Comparison of ENCODE assay signal across 8 cellular contexts in the genomic region with DNA sequence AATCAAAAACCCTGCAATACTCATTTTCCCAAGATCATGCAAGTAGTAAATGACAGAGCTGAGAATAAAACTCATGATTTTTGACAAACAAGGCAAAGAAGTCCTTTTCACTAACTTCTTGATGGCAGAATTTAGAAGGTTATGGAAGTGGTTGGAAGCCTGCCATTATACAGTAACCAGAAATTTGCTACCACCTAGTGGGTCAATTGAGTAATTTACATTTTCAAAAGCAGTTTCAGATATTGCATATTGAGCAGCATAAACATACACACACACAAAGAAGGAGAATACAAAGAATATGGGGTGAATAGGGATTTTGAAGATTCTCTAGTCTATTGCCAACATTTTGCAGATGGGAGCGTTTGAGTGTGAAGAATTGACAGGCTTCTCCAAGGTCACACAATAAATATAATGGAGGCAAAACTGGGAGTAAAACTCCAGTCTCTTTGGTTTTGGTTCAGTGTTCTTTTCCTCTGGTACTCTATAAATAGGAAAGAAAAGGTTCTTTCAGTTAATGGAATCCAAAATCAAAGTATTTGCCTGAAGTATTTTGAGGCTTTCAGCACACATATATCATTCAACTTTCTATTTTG.
DNase-seq lines count a peak whose midpoint lies in the region; ATAC-seq, FAIRE-seq and TF ChIP-seq lines count a peak whose summit lies in the region.

No MANE protein-coding gene starts in this region.

- no peaks in the 10 kb centered on the region for H3K36me3 ChIP-seq in MG63

- CTCF ChIA-PET in A549 (lab: Yijun Ruan, JAX), result interaction anchor here (0.9 to 4.2 kb wide), 3 partner anchors 13 to 514 kb away, joined by 3 to 15 read pairs (median 4); no protein-coding TSS in a partner anchor

- H3K4me3 Mint-ChIP-seq in memory B cell, result no peak overlapping the region

- peak; percentile 83 to 84 for TF ChIP-seq RAD21 in A549 (conservative IDR thresholded peaks at IDR 0.05 in 1 of 2, IDR thresholded peaks at IDR 0.05 in 1 of 2)

- DNase-seq in A549 (ENCODE audit: low read depth in 1 of 2, low spot score in 1 of 2), result peak in 1 of 2 experiments; percentile 48
- peak; percentile 22 for DNase-seq in NCI-H446 treated with DMSO at 0.1 percent for 48 hours (lab: John Stamatoyannopoulos, UW)
- DNase-seq in cardiac fibroblast (ENCODE audit: low read depth in 2 of 2), result peak; percentile 75 to 84
- no peak for DNase-seq in memory B cell (ENCODE audit: low spot score in 2 of 2)
- DNase-seq in T-helper 9 cell, result no peak
- no peak for DNase-seq in MG63

- no peaks in the 10 kb centered on the region for H3K9me3 ChIP-seq in A549
- H3K9me3 ChIP-seq in MG63, result no peaks in the 10 kb centered on the region

- ATAC-seq in A549 (peak in 1 of 2 experiments; percentile 56; a peak in 2 of 6 replicates), HG02981 (IDR thresholded peaks at IDR 0.05; ENCODE audit: unreplicated experiment) (peak; percentile 63), memory B cell (ENCODE audit: low read depth) (peak; percentile 47)

- peaks cover 2% of the 10 kb centered on the region for H3K27me3 Mint-ChIP-seq in memory B cell

- no peaks in the 10 kb centered on the region for H3K36me3 Mint-ChIP-seq in memory B cell

- H3K4me2 ChIP-seq in A549, result no peak overlapping the region

- H3K4me1 ChIP-seq in A549, result 0 out of 3 replicates have a peak, but pooled peaks cover 6% of the 10 kb centered on the region

- TF ChIP-seq EP300 in A549 (IDR thresholded peaks at IDR 0.05), result no peak

- WGBS in A549 (ENCODE audit: missing lambda C conversion rate), result 0% methylated on average over 1 of the region's 1 CpG

- no peak overlapping the region for H3K27ac ChIP-seq in A549

- no peak overlapping the region for H3K27ac Mint-ChIP-seq in memory B cell

- no peaks in the 10 kb centered on the region for H3K27me3 ChIP-seq in MG63

- H3K4me3 ChIP-seq in A549 (no peak overlapping the region), cardiac fibroblast (replicated peaks in 1 of 2; ENCODE audit: low read depth in 2 of 2, low read length in 2 of 2) (no peak overlapping the region), MG63 (no peak overlapping the region)

- TF ChIP-seq POLR2A in A549 (IDR thresholded peaks at IDR 0.05; ENCODE audit: low read length), result no peak

- POLR2A ChIA-PET in A549 (lab: Yijun Ruan, JAX), result no interaction called here

- peaks cover 2% of the 10 kb centered on the region for H3K4me1 Mint-ChIP-seq in memory B cell

- no peak for FAIRE-seq in A549 (lab: Jason Lieb, UNC)

- TF ChIP-seq CTCF in A549 (IDR thresholded peaks at IDR 0.05) (peak; percentile 67), GM12873 (IDR thresholded peaks at IDR 0.05; ENCODE audit: insufficient read depth, low read depth, low read length, missing control alignments) (peak; percentile 50), cardiac fibroblast (IDR thresholded peaks at IDR 0.05; ENCODE audit: low read depth, low read length) (peak; percentile 46)

- H3K9me3 Mint-ChIP-seq in memory B cell, result no peaks in the 10 kb centered on the region

TF ChIP-seq in A549, 52 proteins besides CTCF, POLR2A, EP300 and RAD21:
- no peak for TF ChIP-seq SREBF2 (IDR thresholded peaks at IDR 0.05)
- no peak for TF ChIP-seq MAZ (IDR thresholded peaks at IDR 0.05; ENCODE audit: borderline replicate concordance, low read depth, low read length)
- no peak for TF ChIP-seq RFX5 (IDR thresholded peaks at IDR 0.05)
- TF ChIP-seq NPAS2 (CRISPR knock-in tag; IDR thresholded peaks at IDR 0.05; ENCODE audit: borderline replicate concordance), result no peak
- no peak for TF ChIP-seq HEYL (CRISPR knock-in tag; IDR thresholded peaks at IDR 0.05)
- TF ChIP-seq HOXB13 (CRISPR knock-in tag; IDR thresholded peaks at IDR 0.05; ENCODE audit: low read depth), result no peak
- TF ChIP-seq HOXA7 (CRISPR knock-in tag; IDR thresholded peaks at IDR 0.05), result no peak
- TF ChIP-seq SMC3 (IDR thresholded peaks at IDR 0.05), result peak; percentile 82

Comparison
In these comparisons a context has a peak if more than half of its experiments do, and no peak if none do; other contexts are left out.
1. DNase-seq: peak in NCI-H446 treated with DMSO at 0.1 percent for 48 hours (single experiment) and cardiac fibroblast (2 of 2); none in memory B cell (0 of 2), T-helper 9 cell (single experiment) and MG63 (single experiment).
2. Peak in every context shown above with its lines, with median percentiles within 50 percentile points of each other: CTCF ChIP-seq.